In genomic region chr7:75961194-75961593, GRCh38 we compare ENCODE assay signal across 1 cellular context.
A peak's percentile ranks its signal among the peaks of the same experiment; 100 is the strongest.
TF ChIP-seq lines count a peak whose summit lies in the region.

No MANE protein-coding gene starts in this region.

TF ChIP-seq in K562, 482 proteins besides CTCF, POLR2A, EP300 and RAD21 (continued from another document):
- TF ChIP-seq, protein P1, sequence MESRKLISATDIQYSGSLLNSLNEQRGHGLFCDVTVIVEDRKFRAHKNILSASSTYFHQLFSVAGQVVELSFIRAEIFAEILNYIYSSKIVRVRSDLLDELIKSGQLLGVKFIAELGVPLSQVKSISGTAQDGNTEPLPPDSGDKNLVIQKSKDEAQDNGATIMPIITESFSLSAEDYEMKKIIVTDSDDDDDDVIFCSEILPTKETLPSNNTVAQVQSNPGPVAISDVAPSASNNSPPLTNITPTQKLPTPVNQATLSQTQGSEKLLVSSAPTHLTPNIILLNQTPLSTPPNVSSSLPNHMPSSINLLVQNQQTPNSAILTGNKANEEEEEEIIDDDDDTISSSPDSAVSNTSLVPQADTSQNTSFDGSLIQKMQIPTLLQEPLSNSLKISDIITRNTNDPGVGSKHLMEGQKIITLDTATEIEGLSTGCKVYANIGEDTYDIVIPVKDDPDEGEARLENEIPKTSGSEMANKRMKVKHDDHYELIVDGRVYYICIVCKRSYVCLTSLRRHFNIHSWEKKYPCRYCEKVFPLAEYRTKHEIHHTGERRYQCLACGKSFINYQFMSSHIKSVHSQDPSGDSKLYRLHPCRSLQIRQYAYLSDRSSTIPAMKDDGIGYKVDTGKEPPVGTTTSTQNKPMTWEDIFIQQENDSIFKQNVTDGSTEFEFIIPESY (CRISPR knock-in tag; IDR thresholded peaks at IDR 0.05) = peak; percentile 84
- TF ChIP-seq ESRRB (CRISPR knock-in tag; IDR thresholded peaks at IDR 0.05; ENCODE audit: borderline replicate concordance) = no peak
